18 cellular contexts compared by ENCODE assay signal in genomic region chr3:134598813-134599563, GRCh38. TPM values are rescaled to one million over a fixed set of nuclear protein-coding genes. Genes with fewer than 3 reads are reported as not detected.
"Had no signal": no experiment of that assay in that cellular context is flagged by ENCODE, and none has a peak within 500 bp of the region (broad histone marks: within the 10 kb centered on the region; RNA-seq: fewer than 3 reads in every experiment).

No MANE protein-coding gene starts in this region.

- H3K27ac ChIP-seq: cardiac muscle cell, colonic mucosa, lower lobe of right lung, sigmoid colon, testis, upper lobe of right lung had no signal

- H3K4me1 ChIP-seq: colonic mucosa, lower lobe of right lung, upper lobe of right lung had no signal

- H3K4me3 ChIP-seq: cardiac muscle cell, colonic mucosa, lower lobe of right lung, sigmoid colon, testis, upper lobe of right lung had no signal

- DNase-seq: activated CD4-positive, alpha-beta memory T cell treated with anti-CD3 and anti-CD28 coated beads for 36 hours; activated CD4-positive, CD25-positive, alpha-beta regulatory T cell treated with anti-CD3 and anti-CD28 coated beads, Interleukin-2, amount 50 U/mL, for 72 hours; activated T-cell treated with anti-CD3 and anti-CD28 coated beads, Interleukin-2, amount 50 U/mL, for 48 hours; colonic mucosa; effector CD8-positive, alpha-beta T cell; hippocampal formation; left cardiac atrium; lower lobe of right lung; sigmoid colon; stimulated activated CD4-positive, alpha-beta T cell treated with anti-CD3 and anti-CD28 coated beads, Interleukin-12 subunit alpha, Interleukin-12 subunit beta, amount 100 ng/mL, for 4 hours; stimulated activated naive CD4-positive, alpha-beta T cell treated with Interleukin-2 at 50 U/mL for 16 hours; SW 1271; testis; upper lobe of right lung had no signal

- H3K36me3 ChIP-seq: cardiac muscle cell, colonic mucosa, lower lobe of right lung, upper lobe of right lung had no signal

- H3K27me3 ChIP-seq: colonic mucosa, sigmoid colon, testis, upper lobe of right lung had no signal

- H3K9me3 ChIP-seq: colonic mucosa, lower lobe of right lung, sigmoid colon, testis, upper lobe of right lung had no signal

- ATAC-seq: left cardiac atrium; lower lobe of right lung; natural killer cell treated with Interleukin-12 subunit alpha and Interleukin-12 subunit beta and Interleukin-15 and Interleukin-18, amount 100 ng/mL, for 72 hours; upper lobe of right lung had no signal

RNA-seq across cellular contexts. Expression of gene KY, which starts 51.8 kb away (rescaled TPM):
- total RNA-seq: activated CD4-positive, alpha-beta memory T cell treated with anti-CD3 and anti-CD28 coated beads for 36 hours; natural killer cell treated with Interleukin-12 subunit alpha and Interleukin-12 subunit beta and Interleukin-15 and Interleukin-18, amount 100 ng/mL, for 72 hours; osteocyte; pulmonary artery endothelial cell had no signal
